ENCODE assay signal across 1 cellular context in the genomic region with DNA sequence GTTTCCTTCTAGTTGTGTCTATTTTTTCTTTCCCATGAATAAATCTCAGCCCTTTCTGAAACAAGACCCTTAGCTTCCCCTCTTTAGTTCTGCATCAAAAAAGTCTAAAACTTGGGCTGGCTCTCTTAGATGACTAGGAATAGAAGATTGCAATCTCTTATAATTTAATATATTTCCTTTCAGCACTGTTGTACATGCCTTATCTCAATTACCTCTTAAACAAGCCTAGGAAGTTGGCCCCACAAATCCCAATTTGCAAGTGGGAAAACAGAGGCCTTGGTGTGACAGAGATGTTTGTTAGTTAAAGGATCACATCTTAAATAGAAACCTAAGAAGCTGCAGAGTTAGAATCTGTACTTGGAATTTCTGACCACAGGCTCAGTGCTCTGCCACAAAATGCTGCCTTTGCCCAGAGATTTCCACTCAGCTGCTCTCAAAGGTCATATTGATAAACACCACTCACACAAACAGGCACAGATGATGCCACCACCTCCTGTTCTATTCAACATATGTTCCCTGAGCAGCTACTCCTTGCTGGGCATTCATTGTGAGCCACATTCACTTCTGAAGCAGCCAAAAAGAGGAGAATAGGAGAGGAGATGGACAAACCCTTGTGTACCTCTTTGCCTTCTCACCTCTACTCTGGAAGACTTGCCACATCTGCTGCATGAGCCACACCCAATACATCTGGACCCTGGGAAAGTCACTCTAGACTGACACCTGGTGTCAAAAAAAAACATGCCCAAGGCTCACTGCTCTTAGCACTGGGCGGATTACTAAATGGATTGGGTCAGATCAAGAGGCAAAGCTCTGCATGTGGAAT.
A peak's percentile ranks its signal among the peaks of the same experiment; 100 is the strongest.
TF ChIP-seq lines count a peak whose summit lies in the region.

No MANE protein-coding gene starts in this region.

TF ChIP-seq in HepG2, 621 proteins besides CTCF, POLR2A, EP300 and RAD21:
- TF ChIP-seq, protein P1, sequence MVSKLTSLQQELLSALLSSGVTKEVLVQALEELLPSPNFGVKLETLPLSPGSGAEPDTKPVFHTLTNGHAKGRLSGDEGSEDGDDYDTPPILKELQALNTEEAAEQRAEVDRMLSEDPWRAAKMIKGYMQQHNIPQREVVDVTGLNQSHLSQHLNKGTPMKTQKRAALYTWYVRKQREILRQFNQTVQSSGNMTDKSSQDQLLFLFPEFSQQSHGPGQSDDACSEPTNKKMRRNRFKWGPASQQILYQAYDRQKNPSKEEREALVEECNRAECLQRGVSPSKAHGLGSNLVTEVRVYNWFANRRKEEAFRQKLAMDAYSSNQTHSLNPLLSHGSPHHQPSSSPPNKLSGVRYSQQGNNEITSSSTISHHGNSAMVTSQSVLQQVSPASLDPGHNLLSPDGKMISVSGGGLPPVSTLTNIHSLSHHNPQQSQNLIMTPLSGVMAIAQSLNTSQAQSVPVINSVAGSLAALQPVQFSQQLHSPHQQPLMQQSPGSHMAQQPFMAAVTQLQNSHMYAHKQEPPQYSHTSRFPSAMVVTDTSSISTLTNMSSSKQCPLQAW (CRISPR knock-in tag; IDR thresholded peaks at IDR 0.05): 0 out of 2 replicates have a peak, but pooled peaks have one; percentile 41
- TF ChIP-seq, protein P2, sequence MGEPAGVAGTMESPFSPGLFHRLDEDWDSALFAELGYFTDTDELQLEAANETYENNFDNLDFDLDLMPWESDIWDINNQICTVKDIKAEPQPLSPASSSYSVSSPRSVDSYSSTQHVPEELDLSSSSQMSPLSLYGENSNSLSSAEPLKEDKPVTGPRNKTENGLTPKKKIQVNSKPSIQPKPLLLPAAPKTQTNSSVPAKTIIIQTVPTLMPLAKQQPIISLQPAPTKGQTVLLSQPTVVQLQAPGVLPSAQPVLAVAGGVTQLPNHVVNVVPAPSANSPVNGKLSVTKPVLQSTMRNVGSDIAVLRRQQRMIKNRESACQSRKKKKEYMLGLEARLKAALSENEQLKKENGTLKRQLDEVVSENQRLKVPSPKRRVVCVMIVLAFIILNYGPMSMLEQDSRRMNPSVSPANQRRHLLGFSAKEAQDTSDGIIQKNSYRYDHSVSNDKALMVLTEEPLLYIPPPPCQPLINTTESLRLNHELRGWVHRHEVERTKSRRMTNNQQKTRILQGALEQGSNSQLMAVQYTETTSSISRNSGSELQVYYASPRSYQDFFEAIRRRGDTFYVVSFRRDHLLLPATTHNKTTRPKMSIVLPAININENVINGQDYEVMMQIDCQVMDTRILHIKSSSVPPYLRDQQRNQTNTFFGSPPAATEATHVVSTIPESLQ (CRISPR knock-in tag; conservative IDR thresholded peaks at IDR 0.05): no peak
- no peak for TF ChIP-seq ZNF558 (CRISPR knock-in tag; IDR thresholded peaks at IDR 0.05; ENCODE audit: borderline replicate concordance)
- TF ChIP-seq, protein P3, sequence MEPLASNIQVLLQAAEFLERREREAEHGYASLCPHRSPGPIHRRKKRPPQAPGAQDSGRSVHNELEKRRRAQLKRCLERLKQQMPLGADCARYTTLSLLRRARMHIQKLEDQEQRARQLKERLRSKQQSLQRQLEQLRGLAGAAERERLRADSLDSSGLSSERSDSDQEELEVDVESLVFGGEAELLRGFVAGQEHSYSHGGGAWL (CRISPR knock-in tag; IDR thresholded peaks at IDR 0.05): 0 out of 2 replicates have a peak, but pooled peaks have one; percentile 26
- TF ChIP-seq, protein P4, sequence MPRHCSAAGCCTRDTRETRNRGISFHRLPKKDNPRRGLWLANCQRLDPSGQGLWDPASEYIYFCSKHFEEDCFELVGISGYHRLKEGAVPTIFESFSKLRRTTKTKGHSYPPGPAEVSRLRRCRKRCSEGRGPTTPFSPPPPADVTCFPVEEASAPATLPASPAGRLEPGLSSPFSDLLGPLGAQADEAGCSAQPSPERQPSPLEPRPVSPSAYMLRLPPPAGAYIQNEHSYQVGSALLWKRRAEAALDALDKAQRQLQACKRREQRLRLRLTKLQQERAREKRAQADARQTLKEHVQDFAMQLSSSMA (CRISPR knock-in tag; IDR thresholded peaks at IDR 0.05): no peak
- TF ChIP-seq, protein P5, sequence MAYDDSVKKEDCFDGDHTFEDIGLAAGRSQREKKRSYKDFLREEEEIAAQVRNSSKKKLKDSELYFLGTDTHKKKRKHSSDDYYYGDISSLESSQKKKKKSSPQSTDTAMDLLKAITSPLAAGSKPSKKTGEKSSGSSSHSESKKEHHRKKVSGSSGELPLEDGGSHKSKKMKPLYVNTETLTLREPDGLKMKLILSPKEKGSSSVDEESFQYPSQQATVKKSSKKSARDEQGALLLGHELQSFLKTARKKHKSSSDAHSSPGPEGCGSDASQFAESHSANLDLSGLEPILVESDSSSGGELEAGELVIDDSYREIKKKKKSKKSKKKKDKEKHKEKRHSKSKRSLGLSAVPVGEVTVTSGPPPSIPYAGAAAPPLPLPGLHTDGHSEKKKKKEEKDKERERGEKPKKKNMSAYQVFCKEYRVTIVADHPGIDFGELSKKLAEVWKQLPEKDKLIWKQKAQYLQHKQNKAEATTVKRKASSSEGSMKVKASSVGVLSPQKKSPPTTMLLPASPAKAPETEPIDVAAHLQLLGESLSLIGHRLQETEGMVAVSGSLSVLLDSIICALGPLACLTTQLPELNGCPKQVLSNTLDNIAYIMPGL (CRISPR knock-in tag; IDR thresholded peaks at IDR 0.05; ENCODE audit: borderline replicate concordance in 1 of 2, low read depth in 1 of 2): 0 out of 4 replicates have a peak, but pooled peaks of 1 of the 2 experiments have one; percentile 22
- TF ChIP-seq XRCC5 (optimal IDR thresholded peaks at IDR 0.05; ENCODE audit: low read length): peak; percentile 53
- no peak for TF ChIP-seq NFYC (CRISPR knock-in tag; IDR thresholded peaks at IDR 0.05)
- peak; percentile 97 for TF ChIP-seq ZBTB42 (CRISPR knock-in tag; IDR thresholded peaks at IDR 0.05)
- peak; percentile 95; the same call in 1 of the 2 replicates for TF ChIP-seq KLF12 (CRISPR knock-in tag; IDR thresholded peaks at IDR 0.05; ENCODE audit: borderline replicate concordance)
- peak; percentile 81 for TF ChIP-seq STAG1 (CRISPR knock-in tag; IDR thresholded peaks at IDR 0.05)
- TF ChIP-seq ZNF766 (CRISPR knock-in tag; IDR thresholded peaks at IDR 0.05; ENCODE audit: borderline replicate concordance): no peak
- TF ChIP-seq SMC3 (IDR thresholded peaks at IDR 0.05; ENCODE audit: low read length): peak; percentile 83
- peak; percentile 17; the same call in 1 of the 2 replicates for TF ChIP-seq ZMYM4 (CRISPR knock-in tag; IDR thresholded peaks at IDR 0.05)
- 0 out of 2 replicates have a peak, but pooled peaks have one; percentile 34 for TF ChIP-seq ZNF614 (CRISPR knock-in tag; IDR thresholded peaks at IDR 0.05; ENCODE audit: borderline replicate concordance)
- TF ChIP-seq HNRNPL (IDR thresholded peaks at IDR 0.05; ENCODE audit: low read depth, low read length): no peak
- TF ChIP-seq, protein P6, sequence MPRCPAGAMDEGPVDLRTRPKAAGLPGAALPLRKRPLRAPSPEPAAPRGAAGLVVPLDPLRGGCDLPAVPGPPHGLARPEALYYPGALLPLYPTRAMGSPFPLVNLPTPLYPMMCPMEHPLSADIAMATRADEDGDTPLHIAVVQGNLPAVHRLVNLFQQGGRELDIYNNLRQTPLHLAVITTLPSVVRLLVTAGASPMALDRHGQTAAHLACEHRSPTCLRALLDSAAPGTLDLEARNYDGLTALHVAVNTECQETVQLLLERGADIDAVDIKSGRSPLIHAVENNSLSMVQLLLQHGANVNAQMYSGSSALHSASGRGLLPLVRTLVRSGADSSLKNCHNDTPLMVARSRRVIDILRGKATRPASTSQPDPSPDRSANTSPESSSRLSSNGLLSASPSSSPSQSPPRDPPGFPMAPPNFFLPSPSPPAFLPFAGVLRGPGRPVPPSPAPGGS (CRISPR knock-in tag; IDR thresholded peaks at IDR 0.05): 0 out of 2 replicates have a peak, but pooled peaks have one; percentile 36
